In the genomic region with DNA sequence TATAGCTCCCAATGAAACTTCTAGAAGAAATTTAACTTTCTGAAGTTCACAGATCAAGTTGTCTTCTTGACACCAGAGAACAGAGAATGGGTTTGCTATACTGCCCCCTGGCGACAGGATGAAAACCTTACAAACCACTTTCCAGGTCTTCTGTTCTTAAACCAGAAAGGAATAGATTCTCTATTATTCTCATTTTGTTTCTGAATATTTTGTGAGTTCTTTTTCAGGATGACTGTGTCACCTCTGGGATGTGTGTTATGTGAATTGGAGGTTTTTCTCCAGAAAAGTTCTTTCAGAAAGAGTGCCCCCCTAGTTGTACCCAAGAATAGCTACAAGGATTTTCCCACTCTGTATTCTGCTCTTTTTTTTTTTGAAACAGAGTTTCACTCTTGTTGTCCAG, we compare ENCODE assay signal across 8 cellular contexts. TPM values are rescaled to one million over a fixed set of nuclear protein-coding genes. Genes with fewer than 3 reads are reported as not detected.
A peak's percentile ranks its signal among the peaks of the same experiment; 100 is the strongest.
DNase-seq lines count a peak whose midpoint lies in the region; ATAC-seq and TF ChIP-seq lines count a peak whose summit lies in the region.

No MANE protein-coding gene starts in this region.

- peaks cover 12% of the 10 kb centered on the region for H3K36me3 Mint-ChIP-seq in activated CD8-positive, alpha-beta memory T cell treated with anti-CD3 and anti-CD28 coated beads, Interleukin-2, amount 10 ng/mL, durations not matched to agents 7 days and 5 days

- no peak overlapping the region for H3K4me3 Mint-ChIP-seq in activated CD8-positive, alpha-beta memory T cell treated with anti-CD3 and anti-CD28 coated beads, Interleukin-2, amount 10 ng/mL, durations not matched to agents 7 days and 5 days

- CTCF ChIA-PET in activated CD8-positive, alpha-beta memory T cell treated with anti-CD3 and anti-CD28 coated beads, Interleukin-2, amount 10 ng/mL, durations not matched to agents 7 days and 5 days (lab: Charles Lee) = interaction anchor here (0.6 to 2.4 kb wide), 15 partner anchors 9 to 189 kb away, joined by 3 to 18 read pairs (median 4); a partner anchor contains a TSS

- H3K27me3 Mint-ChIP-seq in activated CD8-positive, alpha-beta memory T cell treated with anti-CD3 and anti-CD28 coated beads, Interleukin-2, amount 10 ng/mL, durations not matched to agents 7 days and 5 days = no peaks in the 10 kb centered on the region

- peak; percentile 75 for TF ChIP-seq CTCF in fibroblast of mammary gland (conservative IDR thresholded peaks at IDR 0.05; ENCODE audit: control insufficient read depth, insufficient read depth, low read depth, low read length)

- no peak overlapping the region for H3K4me3 ChIP-seq in fibroblast of mammary gland (ENCODE audit: control insufficient read depth, low read depth, low read length)

- H3K9me3 Mint-ChIP-seq in activated CD8-positive, alpha-beta memory T cell treated with anti-CD3 and anti-CD28 coated beads, Interleukin-2, amount 10 ng/mL, durations not matched to agents 7 days and 5 days (ENCODE audit: low read depth) = peaks cover 7% of the 10 kb centered on the region

- DNase-seq in NCI-H748 (lab: John Stamatoyannopoulos, UW; ENCODE audit: unreplicated experiment) = peak; percentile 28
- no peak for DNase-seq in NCI-H748 treated with DMSO at 0.1 percent for 48 hours (lab: John Stamatoyannopoulos, UW)
- DNase-seq in NCI-H146 (lab: John Stamatoyannopoulos, UW) = peak; percentile 32
- peak; percentile 67 for DNase-seq in activated CD8-positive, alpha-beta memory T cell treated with anti-CD3 and anti-CD28 coated beads, Interleukin-2, amount 10 ng/mL, durations not matched to agents 7 days and 5 days
- DNase-seq in fibroblast of mammary gland (ENCODE audit: low read depth) = peak; percentile 63
- DNase-seq in putamen (ENCODE audit: low spot score) = peak; percentile 22
- no peak for DNase-seq in ecto neural progenitor cell (ENCODE audit: low spot score)

- no peaks in the 10 kb centered on the region for H3K4me1 Mint-ChIP-seq in activated CD8-positive, alpha-beta memory T cell treated with anti-CD3 and anti-CD28 coated beads, Interleukin-2, amount 10 ng/mL, durations not matched to agents 7 days and 5 days

- H3K27ac Mint-ChIP-seq in activated CD8-positive, alpha-beta memory T cell treated with anti-CD3 and anti-CD28 coated beads, Interleukin-2, amount 10 ng/mL, durations not matched to agents 7 days and 5 days = no peak overlapping the region

- ATAC-seq in activated CD8-positive, alpha-beta memory T cell treated with anti-CD3 and anti-CD28 coated beads, Interleukin-2, amount 10 ng/mL, durations not matched to agents 7 days and 5 days = no peak
- ATAC-seq in HG02970 (IDR thresholded peaks at IDR 0.05; ENCODE audit: low FRiP score, unreplicated experiment) = no peak

RNA-seq across cellular contexts. Expression of a gene that starts 6.3 kb away (rescaled TPM):
- 1 to 10 TPM; 4.7 to 4.8 TPM for total RNA-seq in activated CD8-positive, alpha-beta memory T cell treated with anti-CD3 and anti-CD28 coated beads, Interleukin-2, amount 10 ng/mL, durations not matched to agents 7 days and 5 days

RNA-seq across cellular contexts. Expression of a gene that starts 47.3 kb away (rescaled TPM):
- not detected for total RNA-seq in activated CD8-positive, alpha-beta memory T cell treated with anti-CD3 and anti-CD28 coated beads, Interleukin-2, amount 10 ng/mL, durations not matched to agents 7 days and 5 days

Comparison
In these comparisons a context has a peak if more than half of its experiments do, and no peak if none do; other contexts are left out.
1. DNase-seq: peak in NCI-H748 (single experiment), NCI-H146 (single experiment), activated CD8-positive, alpha-beta memory T cell treated with anti-CD3 and anti-CD28 coated beads, Interleukin-2, amount 10 ng/mL, durations not matched to agents 7 days and 5 days (single experiment), fibroblast of mammary gland (single experiment) and putamen (single experiment); none in NCI-H748 treated with DMSO at 0.1 percent for 48 hours (single experiment) and ecto neural progenitor cell (single experiment).